In genomic region chr2:902584-902983, GRCh38 we compare ENCODE assay signal across 1 cellular context.
TF ChIP-seq lines count a peak whose summit lies in the region.

No MANE protein-coding gene starts in this region.

TF ChIP-seq in WTC11, 78 proteins besides CTCF, POLR2A, EP300 and RAD21:
- TF ChIP-seq, protein P1, sequence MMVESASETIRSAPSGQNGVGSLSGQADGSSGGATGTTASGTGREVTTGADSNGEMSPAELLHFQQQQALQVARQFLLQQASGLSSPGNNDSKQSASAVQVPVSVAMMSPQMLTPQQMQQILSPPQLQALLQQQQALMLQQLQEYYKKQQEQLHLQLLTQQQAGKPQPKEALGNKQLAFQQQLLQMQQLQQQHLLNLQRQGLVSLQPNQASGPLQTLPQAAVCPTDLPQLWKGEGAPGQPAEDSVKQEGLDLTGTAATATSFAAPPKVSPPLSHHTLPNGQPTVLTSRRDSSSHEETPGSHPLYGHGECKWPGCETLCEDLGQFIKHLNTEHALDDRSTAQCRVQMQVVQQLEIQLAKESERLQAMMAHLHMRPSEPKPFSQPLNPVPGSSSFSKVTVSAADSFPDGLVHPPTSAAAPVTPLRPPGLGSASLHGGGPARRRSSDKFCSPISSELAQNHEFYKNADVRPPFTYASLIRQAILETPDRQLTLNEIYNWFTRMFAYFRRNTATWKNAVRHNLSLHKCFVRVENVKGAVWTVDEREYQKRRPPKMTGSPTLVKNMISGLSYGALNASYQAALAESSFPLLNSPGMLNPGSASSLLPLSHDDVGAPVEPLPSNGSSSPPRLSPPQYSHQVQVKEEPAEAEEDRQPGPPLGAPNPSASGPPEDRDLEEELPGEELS (CRISPR knock-in tag; IDR thresholded peaks at IDR 0.05) = no peak
- TF ChIP-seq NFYB (CRISPR knock-in tag; conservative IDR thresholded peaks at IDR 0.05; ENCODE audit: low read depth) (no peak), ZNF416 (CRISPR knock-in tag; IDR thresholded peaks at IDR 0.05) (peak; percentile 93)
TF ChIP-seq in WTC11: peak in this region for 1.
